Comparison of ENCODE assay signal across 1 cellular context in genomic region chr1:155008015-155008941, GRCh38.
TF ChIP-seq lines count a peak whose summit lies in the region.

No MANE protein-coding gene starts in this region.

TF ChIP-seq in HEK293, 187 proteins besides CTCF, POLR2A, EP300 and RAD21 (continued from another document):
- peak; percentile 49 for TF ChIP-seq PRDM10 (tag by site-specific recombination; IDR thresholded peaks at IDR 0.05)
- TF ChIP-seq ZNF391 (tag by site-specific recombination; IDR thresholded peaks at IDR 0.05; ENCODE audit: borderline replicate concordance, low read depth) = no peak
- no peak for TF ChIP-seq ZNF138 (tag by site-specific recombination; IDR thresholded peaks at IDR 0.05; ENCODE audit: borderline replicate concordance)
- TF ChIP-seq HIC1 (tag by site-specific recombination; IDR thresholded peaks at IDR 0.05) = peak; percentile 68
- TF ChIP-seq GLIS2 (tag by site-specific recombination; IDR thresholded peaks at IDR 0.05) = peak; percentile 21; the same call in 1 of the 2 replicates
- TF ChIP-seq ZSCAN16 (tag by site-specific recombination; IDR thresholded peaks at IDR 0.05) = no peak
- no peak for TF ChIP-seq ZNF23 (tag by site-specific recombination; IDR thresholded peaks at IDR 0.05; ENCODE audit: borderline replicate concordance)
- TF ChIP-seq ZNF529 (tag by site-specific recombination; IDR thresholded peaks at IDR 0.05; ENCODE audit: insufficient replicate concordance) = no peak
- no peak for TF ChIP-seq ZBTB20 (tag by site-specific recombination; IDR thresholded peaks at IDR 0.05)
- TF ChIP-seq ZNF223 (tag by site-specific recombination; IDR thresholded peaks at IDR 0.05) = no peak
- peak; percentile 46 for TF ChIP-seq SP3 (tag by site-specific recombination; IDR thresholded peaks at IDR 0.05)
- TF ChIP-seq MEIS1 (CRISPR knock-in tag; IDR thresholded peaks at IDR 0.05; ENCODE audit: borderline replicate concordance) = no peak
- peak; percentile 51; the same call in 1 of the 2 replicates for TF ChIP-seq IKZF3 (tag by site-specific recombination; IDR thresholded peaks at IDR 0.05)
- no peak for TF ChIP-seq ZNF221 (tag by site-specific recombination; IDR thresholded peaks at IDR 0.05; ENCODE audit: borderline replicate concordance)
- TF ChIP-seq SP2 (tag by site-specific recombination; IDR thresholded peaks at IDR 0.05) = peak; percentile 35
- 0 out of 2 replicates have a peak, but pooled peaks have one; percentile 23 for TF ChIP-seq ZFP69B (tag by site-specific recombination; IDR thresholded peaks at IDR 0.05)
- TF ChIP-seq KLF1 (tag by site-specific recombination; IDR thresholded peaks at IDR 0.05) = peak; percentile 93
- no peak for TF ChIP-seq ZNF140 (tag by site-specific recombination; IDR thresholded peaks at IDR 0.05)
- TF ChIP-seq ZNF350 (tag by site-specific recombination; IDR thresholded peaks at IDR 0.05) = no peak
- no peak for TF ChIP-seq ZNF10 (tag by site-specific recombination; IDR thresholded peaks at IDR 0.05)
- no peak for TF ChIP-seq BCL11A (tag by site-specific recombination; IDR thresholded peaks at IDR 0.05; ENCODE audit: low read depth)
- TF ChIP-seq ZSCAN5A (tag by site-specific recombination; IDR thresholded peaks at IDR 0.05) = no peak
- peak; percentile 63 for TF ChIP-seq ZFHX2 (tag by site-specific recombination; conservative IDR thresholded peaks at IDR 0.05)
- TF ChIP-seq ZNF692 (tag by site-specific recombination; IDR thresholded peaks at IDR 0.05) = 0 out of 2 replicates have a peak, but pooled peaks have one; percentile 14
- TF ChIP-seq ZNF560 (tag by site-specific recombination; IDR thresholded peaks at IDR 0.05; ENCODE audit: borderline replicate concordance) = no peak
- TF ChIP-seq, protein P1, sequence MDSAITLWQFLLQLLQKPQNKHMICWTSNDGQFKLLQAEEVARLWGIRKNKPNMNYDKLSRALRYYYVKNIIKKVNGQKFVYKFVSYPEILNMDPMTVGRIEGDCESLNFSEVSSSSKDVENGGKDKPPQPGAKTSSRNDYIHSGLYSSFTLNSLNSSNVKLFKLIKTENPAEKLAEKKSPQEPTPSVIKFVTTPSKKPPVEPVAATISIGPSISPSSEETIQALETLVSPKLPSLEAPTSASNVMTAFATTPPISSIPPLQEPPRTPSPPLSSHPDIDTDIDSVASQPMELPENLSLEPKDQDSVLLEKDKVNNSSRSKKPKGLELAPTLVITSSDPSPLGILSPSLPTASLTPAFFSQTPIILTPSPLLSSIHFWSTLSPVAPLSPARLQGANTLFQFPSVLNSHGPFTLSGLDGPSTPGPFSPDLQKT (IDR thresholded peaks at IDR 0.05; ENCODE audit: borderline replicate concordance, low read depth, low read length) = no peak
- TF ChIP-seq, protein P2, sequence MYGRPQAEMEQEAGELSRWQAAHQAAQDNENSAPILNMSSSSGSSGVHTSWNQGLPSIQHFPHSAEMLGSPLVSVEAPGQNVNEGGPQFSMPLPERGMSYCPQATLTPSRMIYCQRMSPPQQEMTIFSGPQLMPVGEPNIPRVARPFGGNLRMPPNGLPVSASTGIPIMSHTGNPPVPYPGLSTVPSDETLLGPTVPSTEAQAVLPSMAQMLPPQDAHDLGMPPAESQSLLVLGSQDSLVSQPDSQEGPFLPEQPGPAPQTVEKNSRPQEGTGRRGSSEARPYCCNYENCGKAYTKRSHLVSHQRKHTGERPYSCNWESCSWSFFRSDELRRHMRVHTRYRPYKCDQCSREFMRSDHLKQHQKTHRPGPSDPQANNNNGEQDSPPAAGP (tag by site-specific recombination; IDR thresholded peaks at IDR 0.05) = no peak
